In the genomic region with DNA sequence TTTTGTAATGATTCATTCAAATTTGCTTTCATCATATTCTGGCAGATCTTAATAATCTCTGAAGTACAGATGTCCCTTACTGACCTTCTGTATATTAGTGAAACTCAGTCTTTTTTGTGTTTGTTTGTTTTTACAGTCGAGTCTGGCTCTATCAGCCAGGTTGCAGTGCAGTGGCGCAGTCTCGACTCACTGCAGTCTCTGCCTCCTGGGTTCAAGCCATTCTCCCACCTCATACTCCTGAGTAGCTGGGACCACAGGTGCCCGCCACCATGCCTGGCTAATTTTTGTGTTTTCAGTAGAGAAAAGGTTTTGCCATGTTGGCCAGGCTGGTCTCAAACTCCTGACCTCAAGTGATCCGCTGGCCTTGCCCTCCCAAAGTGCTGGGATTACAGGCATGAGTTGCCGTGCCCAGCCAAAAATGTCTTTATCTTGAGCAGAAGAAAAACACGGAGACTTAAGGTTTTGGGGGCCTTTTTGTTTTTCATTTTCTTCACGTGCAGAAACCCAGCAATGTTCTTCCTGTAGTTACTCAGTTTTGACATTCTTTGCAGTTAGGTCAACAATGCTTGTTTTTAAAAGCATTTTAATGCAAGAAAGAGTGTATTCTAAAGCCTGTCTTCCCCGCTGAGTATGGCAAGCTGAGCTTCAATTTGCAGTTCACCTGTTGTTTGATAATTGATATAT, we compare ENCODE assay signal across 19 cellular contexts.
DNase-seq lines count a peak whose midpoint lies in the region; ATAC-seq and TF ChIP-seq lines count a peak whose summit lies in the region.
"Had no signal": no experiment of that assay in that cellular context is flagged by ENCODE, and none has a peak within 500 bp of the region (broad histone marks: within the 10 kb centered on the region; RNA-seq: fewer than 3 reads in every experiment).

No MANE protein-coding gene starts in this region.

- H3K36me3 ChIP-seq in HEK293 (ENCODE audit: control insufficient read depth in 2 of 2, insufficient read depth in 1 of 2, low read length in 2 of 2) = no peaks in the 10 kb centered on the region
- H3K36me3 ChIP-seq in iPS DF 6.9 (ENCODE audit: control insufficient read depth, insufficient read depth, low read length) = no peaks in the 10 kb centered on the region
- peaks cover 12% of the 10 kb centered on the region for H3K36me3 ChIP-seq in MG63
- H3K36me3 ChIP-seq: HAP-1, SJSA1 had no signal

- H3K4me1 ChIP-seq in HEK293 (ENCODE audit: control insufficient read depth, insufficient read depth, low read length) (no peaks in the 10 kb centered on the region), iPS DF 6.9 (ENCODE audit: control insufficient read depth, insufficient read depth, low read length) (no peaks in the 10 kb centered on the region; the same call in 1 of the 2 replicates)
- H3K4me1 ChIP-seq: HAP-1, SJSA1 had no signal

- POLR2A ChIA-PET in HEK293 (lab: Yijun Ruan, JAX) = no interaction called here
- POLR2A ChIA-PET in activated CD8-positive, alpha-beta T cell treated with anti-CD3 and anti-CD28 coated beads, Interleukin-2, amount 10 ng/mL, durations not matched to agents 7 days and 5 days (lab: Charles Lee) = no interaction called here

- H3K27me3 ChIP-seq in iPS DF 6.9 (ENCODE audit: control insufficient read depth, insufficient read depth, low read length) (no peaks in the 10 kb centered on the region), MG63 (no peaks in the 10 kb centered on the region)

- H3K27ac ChIP-seq in HEK293 (ENCODE audit: extremely low read depth, low read depth, low read length) (no peak overlapping the region), iPS DF 6.9 (ENCODE audit: low read length) (peak overlapping the region; percentile 18)
- H3K27ac ChIP-seq: SJSA1 had no signal

- H3K4me3 Mint-ChIP-seq in chondrocyte (ENCODE audit: unreplicated experiment) = no peak overlapping the region
- peak overlapping the region; percentile 15 for H3K4me3 Mint-ChIP-seq in osteocyte (ENCODE audit: unreplicated experiment)
- H3K4me3 Mint-ChIP-seq in activated CD8-positive, alpha-beta T cell treated with anti-CD3 and anti-CD28 coated beads, Interleukin-2, amount 10 ng/mL, durations not matched to agents 7 days and 5 days = no peak overlapping the region
- H3K4me3 Mint-ChIP-seq: CD8-positive, alpha-beta memory T cell; IgD-negative memory B cell had no signal

- H3K9me3 ChIP-seq in HEK293 (ENCODE audit: control insufficient read depth, insufficient read depth, low read depth, low read length) (no peaks in the 10 kb centered on the region), iPS DF 6.9 (ENCODE audit: control insufficient read depth, insufficient read depth, low read length) (no peaks in the 10 kb centered on the region; the same call in 1 of the 2 replicates), MG63 (peaks cover 2% of the 10 kb centered on the region; the same call in 1 of the 2 replicates)
- H3K9me3 ChIP-seq: HAP-1, SJSA1 had no signal

- no CpG with 5 or more reads among the region's 9 CpGs for WGBS in iPS DF 6.9 (ENCODE audit: insufficient coverage, insufficient read length)

- CTCF ChIA-PET in HEK293 (lab: Yijun Ruan, JAX) = no interaction called here
- CTCF ChIA-PET in activated CD8-positive, alpha-beta T cell treated with anti-CD3 and anti-CD28 coated beads, Interleukin-2, amount 10 ng/mL, durations not matched to agents 7 days and 5 days (lab: Charles Lee) = no interaction called here

- H3K4me3 ChIP-seq in HEK293 (ENCODE audit: low read depth, low read length) (no peak overlapping the region), iPS DF 6.9 (ENCODE audit: low read length) (no peak overlapping the region), MG63 (no peak overlapping the region)
- H3K4me3 ChIP-seq: HAP-1, SJSA1 had no signal

- H3K27ac Mint-ChIP-seq in chondrocyte (ENCODE audit: unreplicated experiment) = peak overlapping the region; percentile 80
- H3K27ac Mint-ChIP-seq in osteocyte (ENCODE audit: unreplicated experiment) = peak overlapping the region; percentile 92
- H3K27ac Mint-ChIP-seq in activated CD8-positive, alpha-beta T cell treated with anti-CD3 and anti-CD28 coated beads, Interleukin-2, amount 10 ng/mL, durations not matched to agents 7 days and 5 days = no peak overlapping the region
- H3K27ac Mint-ChIP-seq: CD8-positive, alpha-beta memory T cell; IgD-negative memory B cell had no signal

- no peaks in the 10 kb centered on the region for H3K27me3 Mint-ChIP-seq in chondrocyte (ENCODE audit: low read depth)
- no peaks in the 10 kb centered on the region for H3K27me3 Mint-ChIP-seq in osteocyte (ENCODE audit: unreplicated experiment)
- H3K27me3 Mint-ChIP-seq in activated CD8-positive, alpha-beta T cell treated with anti-CD3 and anti-CD28 coated beads, Interleukin-2, amount 10 ng/mL, durations not matched to agents 7 days and 5 days (ENCODE audit: low read depth) = no peaks in the 10 kb centered on the region
- H3K27me3 Mint-ChIP-seq: CD8-positive, alpha-beta memory T cell; IgD-negative memory B cell had no signal

- no peaks in the 10 kb centered on the region for H3K36me3 Mint-ChIP-seq in chondrocyte (ENCODE audit: low read depth)
- no peaks in the 10 kb centered on the region for H3K36me3 Mint-ChIP-seq in osteocyte (ENCODE audit: unreplicated experiment)
- no peaks in the 10 kb centered on the region for H3K36me3 Mint-ChIP-seq in activated CD8-positive, alpha-beta T cell treated with anti-CD3 and anti-CD28 coated beads, Interleukin-2, amount 10 ng/mL, durations not matched to agents 7 days and 5 days (ENCODE audit: low read depth)

- no peak for DNase-seq in chondrocyte (ENCODE audit: low spot score)
- no peak for DNase-seq in iPS DF 6.9 (ENCODE audit: low read depth, low spot score)
- DNase-seq in osteocyte (ENCODE audit: extremely low spot score, unreplicated experiment) = no peak
- no peak for DNase-seq in ecto neural progenitor cell (ENCODE audit: low spot score)
- DNase-seq in activated CD8-positive, alpha-beta T cell treated with anti-CD3 and anti-CD28 coated beads, Interleukin-2, amount 10 ng/mL, durations not matched to agents 7 days and 5 days = no peak
- DNase-seq in MG63 = no peak
- DNase-seq: AML-193; C1 segment of cervical spinal cord; Calu3; CD8-positive, alpha-beta memory T cell; NCI-H1694; NCI-H2081; NCI-H2171 treated with DMSO at 0.1 percent for 48 hours; NCI-H524 treated with DMSO at 0.1 percent for 48 hours had no signal

- H3K4me1 Mint-ChIP-seq in chondrocyte (ENCODE audit: low read depth) = peaks cover 43% of the 10 kb centered on the region
- peaks cover 52% of the 10 kb centered on the region for H3K4me1 Mint-ChIP-seq in osteocyte (ENCODE audit: unreplicated experiment)
- no peaks in the 10 kb centered on the region for H3K4me1 Mint-ChIP-seq in activated CD8-positive, alpha-beta T cell treated with anti-CD3 and anti-CD28 coated beads, Interleukin-2, amount 10 ng/mL, durations not matched to agents 7 days and 5 days (ENCODE audit: low read depth)
- H3K4me1 Mint-ChIP-seq: CD8-positive, alpha-beta memory T cell; IgD-negative memory B cell had no signal

- H3K9me3 Mint-ChIP-seq in chondrocyte (ENCODE audit: low read depth) (no peaks in the 10 kb centered on the region), osteocyte (ENCODE audit: unreplicated experiment) (no peaks in the 10 kb centered on the region)
- no peaks in the 10 kb centered on the region for H3K9me3 Mint-ChIP-seq in activated CD8-positive, alpha-beta T cell treated with anti-CD3 and anti-CD28 coated beads, Interleukin-2, amount 10 ng/mL, durations not matched to agents 7 days and 5 days (ENCODE audit: insufficient read depth)
- H3K9me3 Mint-ChIP-seq: CD8-positive, alpha-beta memory T cell; IgD-negative memory B cell had no signal

- no peak for ATAC-seq in activated CD8-positive, alpha-beta T cell treated with anti-CD3 and anti-CD28 coated beads, Interleukin-2, amount 10 ng/mL, durations not matched to agents 7 days and 5 days
- ATAC-seq: Right ventricle myocardium inferior had no signal

- no peak for TF ChIP-seq CTCF in HEK293 (tag by site-specific recombination; IDR thresholded peaks at IDR 0.05)
- no peak for TF ChIP-seq CTCF in chondrocyte (IDR thresholded peaks at IDR 0.05)
- no peak for TF ChIP-seq CTCF in osteocyte (IDR thresholded peaks at IDR 0.05)

TF ChIP-seq in HEK293, 187 proteins besides CTCF, POLR2A, EP300 and RAD21:
- TF ChIP-seq ZNF335 (tag by site-specific recombination; conservative IDR thresholded peaks at IDR 0.05) (0 out of 2 replicates have a peak, but pooled peaks have one; percentile 24), ZNF423 (tag by site-specific recombination; IDR thresholded peaks at IDR 0.05) (no peak)
